1 cellular context compared by ENCODE assay signal in the genomic region with DNA sequence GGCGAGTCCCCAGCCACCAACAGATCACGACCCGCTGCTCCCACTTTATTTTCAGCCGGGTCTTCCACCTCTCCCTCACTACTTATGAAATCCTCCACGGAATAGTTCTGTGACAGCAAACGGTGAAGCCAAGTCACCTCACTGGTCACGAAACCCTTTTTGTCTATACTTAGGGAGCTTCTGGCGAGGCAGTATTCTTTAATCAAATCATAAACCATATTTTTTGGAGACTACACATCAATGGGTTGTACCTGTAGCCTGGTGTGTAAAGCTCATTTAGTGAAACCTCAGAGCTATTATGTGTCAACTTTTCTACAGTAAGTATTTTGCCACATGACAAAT.
A peak's percentile ranks its signal among the peaks of the same experiment; 100 is the strongest.
TF ChIP-seq lines count a peak whose summit lies in the region.

No MANE protein-coding gene starts in this region.

TF ChIP-seq in K562, 482 proteins besides CTCF, POLR2A, EP300 and RAD21 (continued from another document):
- TF ChIP-seq, protein P1, sequence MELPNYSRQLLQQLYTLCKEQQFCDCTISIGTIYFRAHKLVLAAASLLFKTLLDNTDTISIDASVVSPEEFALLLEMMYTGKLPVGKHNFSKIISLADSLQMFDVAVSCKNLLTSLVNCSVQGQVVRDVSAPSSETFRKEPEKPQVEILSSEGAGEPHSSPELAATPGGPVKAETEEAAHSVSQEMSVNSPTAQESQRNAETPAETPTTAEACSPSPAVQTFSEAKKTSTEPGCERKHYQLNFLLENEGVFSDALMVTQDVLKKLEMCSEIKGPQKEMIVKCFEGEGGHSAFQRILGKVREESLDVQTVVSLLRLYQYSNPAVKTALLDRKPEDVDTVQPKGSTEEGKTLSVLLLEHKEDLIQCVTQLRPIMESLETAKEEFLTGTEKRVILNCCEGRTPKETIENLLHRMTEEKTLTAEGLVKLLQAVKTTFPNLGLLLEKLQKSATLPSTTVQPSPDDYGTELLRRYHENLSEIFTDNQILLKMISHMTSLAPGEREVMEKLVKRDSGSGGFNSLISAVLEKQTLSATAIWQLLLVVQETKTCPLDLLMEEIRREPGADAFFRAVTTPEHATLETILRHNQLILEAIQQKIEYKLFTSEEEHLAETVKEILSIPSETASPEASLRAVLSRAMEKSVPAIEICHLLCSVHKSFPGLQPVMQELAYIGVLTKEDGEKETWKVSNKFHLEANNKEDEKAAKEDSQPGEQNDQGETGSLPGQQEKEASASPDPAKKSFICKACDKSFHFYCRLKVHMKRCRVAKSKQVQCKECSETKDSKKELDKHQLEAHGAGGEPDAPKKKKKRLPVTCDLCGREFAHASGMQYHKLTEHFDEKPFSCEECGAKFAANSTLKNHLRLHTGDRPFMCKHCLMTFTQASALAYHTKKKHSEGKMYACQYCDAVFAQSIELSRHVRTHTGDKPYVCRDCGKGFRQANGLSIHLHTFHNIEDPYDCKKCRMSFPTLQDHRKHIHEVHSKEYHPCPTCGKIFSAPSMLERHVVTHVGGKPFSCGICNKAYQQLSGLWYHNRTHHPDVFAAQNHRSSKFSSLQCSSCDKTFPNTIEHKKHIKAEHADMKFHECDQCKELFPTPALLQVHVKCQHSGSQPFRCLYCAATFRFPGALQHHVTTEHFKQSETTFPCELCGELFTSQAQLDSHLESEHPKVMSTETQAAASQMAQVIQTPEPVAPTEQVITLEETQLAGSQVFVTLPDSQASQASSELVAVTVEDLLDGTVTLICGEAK (IDR thresholded peaks at IDR 0.05): 0 out of 2 replicates have a peak, but pooled peaks have one; percentile 41
- TF ChIP-seq, protein P1 (CRISPR knock-in tag; IDR thresholded peaks at IDR 0.05): no peak
- 0 out of 4 replicates have a peak, but pooled peaks of 1 of the 2 experiments have one; percentile 23 for TF ChIP-seq SIN3A (IDR thresholded peaks at IDR 0.05; ENCODE audit: borderline replicate concordance in 2 of 2, control insufficient read depth in 1 of 2, low read depth in 2 of 2, low read length in 2 of 2)
- 0 out of 2 replicates have a peak, but pooled peaks have one; percentile 6 for TF ChIP-seq SMARCC2 (IDR thresholded peaks at IDR 0.05; ENCODE audit: low read depth)
